In genomic region chr17:76641501-76641900, GRCh38 we compare ENCODE assay signal across 1 cellular context.
A peak's percentile ranks its signal among the peaks of the same experiment; 100 is the strongest.
TF ChIP-seq lines count a peak whose summit lies in the region.

No MANE protein-coding gene starts in this region.

TF ChIP-seq in A549, 52 proteins besides CTCF, POLR2A, EP300 and RAD21 (continued from another document):
- TF ChIP-seq MAFK (IDR thresholded peaks at IDR 0.05; ENCODE audit: partially characterized antibody), result no peak
- no peak for TF ChIP-seq NR3C1 (IDR thresholded peaks at IDR 0.05)
- TF ChIP-seq ZFP36 (IDR thresholded peaks at IDR 0.05; ENCODE audit: borderline replicate concordance, partially characterized antibody), result no peak
- no peak for TF ChIP-seq TFCP2L1 (CRISPR knock-in tag; IDR thresholded peaks at IDR 0.05)
- TF ChIP-seq ELK1 (IDR thresholded peaks at IDR 0.05; ENCODE audit: low read depth, low read length), result no peak
- TF ChIP-seq EHF (CRISPR knock-in tag; IDR thresholded peaks at IDR 0.05), result peak; percentile 61; the same call in 1 of the 2 replicates
- TF ChIP-seq, protein P1, sequence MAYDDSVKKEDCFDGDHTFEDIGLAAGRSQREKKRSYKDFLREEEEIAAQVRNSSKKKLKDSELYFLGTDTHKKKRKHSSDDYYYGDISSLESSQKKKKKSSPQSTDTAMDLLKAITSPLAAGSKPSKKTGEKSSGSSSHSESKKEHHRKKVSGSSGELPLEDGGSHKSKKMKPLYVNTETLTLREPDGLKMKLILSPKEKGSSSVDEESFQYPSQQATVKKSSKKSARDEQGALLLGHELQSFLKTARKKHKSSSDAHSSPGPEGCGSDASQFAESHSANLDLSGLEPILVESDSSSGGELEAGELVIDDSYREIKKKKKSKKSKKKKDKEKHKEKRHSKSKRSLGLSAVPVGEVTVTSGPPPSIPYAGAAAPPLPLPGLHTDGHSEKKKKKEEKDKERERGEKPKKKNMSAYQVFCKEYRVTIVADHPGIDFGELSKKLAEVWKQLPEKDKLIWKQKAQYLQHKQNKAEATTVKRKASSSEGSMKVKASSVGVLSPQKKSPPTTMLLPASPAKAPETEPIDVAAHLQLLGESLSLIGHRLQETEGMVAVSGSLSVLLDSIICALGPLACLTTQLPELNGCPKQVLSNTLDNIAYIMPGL (CRISPR knock-in tag; IDR thresholded peaks at IDR 0.05; ENCODE audit: borderline replicate concordance), result no peak
- TF ChIP-seq ESRRA (IDR thresholded peaks at IDR 0.05; ENCODE audit: borderline replicate concordance, low read length), result no peak
- TF ChIP-seq KDM1A (IDR thresholded peaks at IDR 0.05; ENCODE audit: low read depth), result no peak
- TF ChIP-seq RFX5 (IDR thresholded peaks at IDR 0.05), result peak; percentile 37; the same call in 1 of the 2 replicates
- TF ChIP-seq HOXA7 (CRISPR knock-in tag; IDR thresholded peaks at IDR 0.05), result no peak
- peak; percentile 89 to 94 for TF ChIP-seq CEBPB (IDR thresholded peaks at IDR 0.05)
- no peak; the same call in 1 of the 2 replicates for TF ChIP-seq FOSL2 (IDR thresholded peaks at IDR 0.05)
- TF ChIP-seq FOSL2 (CRISPR knock-in tag; IDR thresholded peaks at IDR 0.05), result peak; percentile 43
- TF ChIP-seq HDAC2 (IDR thresholded peaks at IDR 0.05), result no peak
- TF ChIP-seq HOXB5 (CRISPR knock-in tag; IDR thresholded peaks at IDR 0.05), result no peak
- TF ChIP-seq, protein P2, sequence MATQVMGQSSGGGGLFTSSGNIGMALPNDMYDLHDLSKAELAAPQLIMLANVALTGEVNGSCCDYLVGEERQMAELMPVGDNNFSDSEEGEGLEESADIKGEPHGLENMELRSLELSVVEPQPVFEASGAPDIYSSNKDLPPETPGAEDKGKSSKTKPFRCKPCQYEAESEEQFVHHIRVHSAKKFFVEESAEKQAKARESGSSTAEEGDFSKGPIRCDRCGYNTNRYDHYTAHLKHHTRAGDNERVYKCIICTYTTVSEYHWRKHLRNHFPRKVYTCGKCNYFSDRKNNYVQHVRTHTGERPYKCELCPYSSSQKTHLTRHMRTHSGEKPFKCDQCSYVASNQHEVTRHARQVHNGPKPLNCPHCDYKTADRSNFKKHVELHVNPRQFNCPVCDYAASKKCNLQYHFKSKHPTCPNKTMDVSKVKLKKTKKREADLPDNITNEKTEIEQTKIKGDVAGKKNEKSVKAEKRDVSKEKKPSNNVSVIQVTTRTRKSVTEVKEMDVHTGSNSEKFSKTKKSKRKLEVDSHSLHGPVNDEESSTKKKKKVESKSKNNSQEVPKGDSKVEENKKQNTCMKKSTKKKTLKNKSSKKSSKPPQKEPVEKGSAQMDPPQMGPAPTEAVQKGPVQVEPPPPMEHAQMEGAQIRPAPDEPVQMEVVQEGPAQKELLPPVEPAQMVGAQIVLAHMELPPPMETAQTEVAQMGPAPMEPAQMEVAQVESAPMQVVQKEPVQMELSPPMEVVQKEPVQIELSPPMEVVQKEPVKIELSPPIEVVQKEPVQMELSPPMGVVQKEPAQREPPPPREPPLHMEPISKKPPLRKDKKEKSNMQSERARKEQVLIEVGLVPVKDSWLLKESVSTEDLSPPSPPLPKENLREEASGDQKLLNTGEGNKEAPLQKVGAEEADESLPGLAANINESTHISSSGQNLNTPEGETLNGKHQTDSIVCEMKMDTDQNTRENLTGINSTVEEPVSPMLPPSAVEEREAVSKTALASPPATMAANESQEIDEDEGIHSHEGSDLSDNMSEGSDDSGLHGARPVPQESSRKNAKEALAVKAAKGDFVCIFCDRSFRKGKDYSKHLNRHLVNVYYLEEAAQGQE (IDR thresholded peaks at IDR 0.05), result no peak
- no peak for TF ChIP-seq RNF2 (IDR thresholded peaks at IDR 0.05; ENCODE audit: borderline replicate concordance, low read depth)
- no peak for TF ChIP-seq CBX8 (IDR thresholded peaks at IDR 0.05)
- no peak for TF ChIP-seq TP53 (CRISPR knock-in tag; IDR thresholded peaks at IDR 0.05)
- no peak for TF ChIP-seq MAX (IDR thresholded peaks at IDR 0.05)
- TF ChIP-seq CHD4 (IDR thresholded peaks at IDR 0.05; ENCODE audit: borderline replicate concordance), result no peak
- TF ChIP-seq MAZ (IDR thresholded peaks at IDR 0.05; ENCODE audit: borderline replicate concordance, low read depth, low read length), result no peak
- TF ChIP-seq GATA3 (IDR thresholded peaks at IDR 0.05; ENCODE audit: borderline replicate concordance), result peak; percentile 81
- TF ChIP-seq, protein P3, sequence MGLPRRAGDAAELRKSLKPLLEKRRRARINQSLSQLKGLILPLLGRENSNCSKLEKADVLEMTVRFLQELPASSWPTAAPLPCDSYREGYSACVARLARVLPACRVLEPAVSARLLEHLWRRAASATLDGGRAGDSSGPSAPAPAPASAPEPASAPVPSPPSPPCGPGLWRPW (IDR thresholded peaks at IDR 0.05), result peak; percentile 46; the same call in 1 of the 2 replicates
- no peak for TF ChIP-seq HOXB13 (CRISPR knock-in tag; IDR thresholded peaks at IDR 0.05; ENCODE audit: low read depth)
- TF ChIP-seq MYC (IDR thresholded peaks at IDR 0.05; ENCODE audit: borderline replicate concordance, low read length), result no peak
- TF ChIP-seq ZSCAN20 (CRISPR knock-in tag; IDR thresholded peaks at IDR 0.05), result no peak
- TF ChIP-seq NPAS2 (CRISPR knock-in tag; IDR thresholded peaks at IDR 0.05; ENCODE audit: borderline replicate concordance), result no peak
- TF ChIP-seq POLR2AphosphoS2 (conservative IDR thresholded peaks at IDR 0.05; ENCODE audit: low read length), result no peak
- TF ChIP-seq PHF8 (IDR thresholded peaks at IDR 0.05; ENCODE audit: borderline replicate concordance, low read depth), result no peak
- TF ChIP-seq BHLHE40 (IDR thresholded peaks at IDR 0.05; ENCODE audit: low read depth, low read length), result no peak
- TF ChIP-seq SMC3 (IDR thresholded peaks at IDR 0.05), result no peak
- TF ChIP-seq ZC3H11A (IDR thresholded peaks at IDR 0.05), result no peak
- no peak for TF ChIP-seq ZNF302 (CRISPR knock-in tag; IDR thresholded peaks at IDR 0.05)
- TF ChIP-seq ATOH8 (CRISPR knock-in tag; IDR thresholded peaks at IDR 0.05; ENCODE audit: low read depth), result no peak
- no peak; the same call in 1 of the 2 replicates for TF ChIP-seq CBX2 (IDR thresholded peaks at IDR 0.05; ENCODE audit: borderline replicate concordance, low read depth)
- TF ChIP-seq, protein P4, sequence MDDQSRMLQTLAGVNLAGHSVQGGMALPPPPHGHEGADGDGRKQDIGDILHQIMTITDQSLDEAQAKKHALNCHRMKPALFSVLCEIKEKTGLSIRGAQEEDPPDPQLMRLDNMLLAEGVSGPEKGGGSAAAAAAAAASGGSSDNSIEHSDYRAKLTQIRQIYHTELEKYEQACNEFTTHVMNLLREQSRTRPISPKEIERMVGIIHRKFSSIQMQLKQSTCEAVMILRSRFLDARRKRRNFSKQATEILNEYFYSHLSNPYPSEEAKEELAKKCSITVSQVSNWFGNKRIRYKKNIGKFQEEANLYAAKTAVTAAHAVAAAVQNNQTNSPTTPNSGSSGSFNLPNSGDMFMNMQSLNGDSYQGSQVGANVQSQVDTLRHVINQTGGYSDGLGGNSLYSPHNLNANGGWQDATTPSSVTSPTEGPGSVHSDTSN (IDR thresholded peaks at IDR 0.05), result no peak
- TF ChIP-seq EHMT2 (IDR thresholded peaks at IDR 0.05; ENCODE audit: low read depth), result no peak
